ENCODE assay signal across 17 cellular contexts in genomic region chr14:89933002-89933401, GRCh38. TPM values are rescaled to one million over a fixed set of nuclear protein-coding genes. Genes with fewer than 3 reads are reported as not detected.
A peak's percentile ranks its signal among the peaks of the same experiment; 100 is the strongest.
DNase-seq lines count a peak whose midpoint lies in the region; ATAC-seq and TF ChIP-seq lines count a peak whose summit lies in the region.
"Had no signal": no experiment of that assay in that cellular context is flagged by ENCODE, and none has a peak within 500 bp of the region (broad histone marks: within the 10 kb centered on the region; RNA-seq: fewer than 3 reads in every experiment).

No MANE protein-coding gene starts in this region.

- POLR2A ChIA-PET in HEK293 (lab: Yijun Ruan, JAX) (no interaction called here), MCF 10A (lab: Yijun Ruan, JAX) (interaction anchor here (0.7 to 0.8 kb wide), 2 partner anchors 21 to 1416 kb away, joined by 3 to 4 read pairs; partner anchors contain the start of gene EFCAB11)

- no TSS peak for BruUV-seq in MCF 10A (replicated peaks; lab: Mats Ljungman, UMichigan)

- H3K27ac Mint-ChIP-seq in MCF 10A (ENCODE audit: low read depth, unreplicated experiment), result no peak overlapping the region
- H3K27ac Mint-ChIP-seq: CD14-positive monocyte had no signal

- intact Hi-C loops in MCF 10A (cut with micrococcal nuclease), result no loop called here

- H3K4me1 ChIP-seq in HEK293 (ENCODE audit: control insufficient read depth, insufficient read depth, low read length), result peaks cover 4% of the 10 kb centered on the region

- H3K4me3 Mint-ChIP-seq in MCF 10A (ENCODE audit: unreplicated experiment), result no peak overlapping the region
- H3K4me3 Mint-ChIP-seq: CD14-positive monocyte had no signal

- ATAC-seq in activated CD4-positive, CD25-positive, alpha-beta regulatory T cell treated with anti-CD3 and anti-CD28 coated beads, Interleukin-2, amount 50 U/mL, for 24 hours, result no peak
- ATAC-seq: Panc1 had no signal

- peaks cover 6% of the 10 kb centered on the region for H3K36me3 Mint-ChIP-seq in MCF 10A (ENCODE audit: insufficient read depth, unreplicated experiment)

- H3K9me3 Mint-ChIP-seq in MCF 10A (ENCODE audit: unreplicated experiment), result no peaks in the 10 kb centered on the region
- H3K9me3 Mint-ChIP-seq: CD14-positive monocyte had no signal

- TF ChIP-seq CTCF in HEK293 (tag by site-specific recombination; IDR thresholded peaks at IDR 0.05), result no peak
- no peak for TF ChIP-seq CTCF in MCF 10A (IDR thresholded peaks at IDR 0.05; ENCODE audit: unreplicated experiment)

- no peaks in the 10 kb centered on the region for H3K4me1 Mint-ChIP-seq in MCF 10A (ENCODE audit: insufficient read depth, unreplicated experiment)
- H3K4me1 Mint-ChIP-seq: CD14-positive monocyte had no signal

- no peaks in the 10 kb centered on the region for H3K9me3 ChIP-seq in HEK293 (ENCODE audit: control insufficient read depth, insufficient read depth, low read depth, low read length)

- H3K27me3 Mint-ChIP-seq in MCF 10A (ENCODE audit: insufficient read depth, unreplicated experiment), result no peaks in the 10 kb centered on the region

- DNase-seq in NCI-H128 (lab: John Stamatoyannopoulos, UW; ENCODE audit: unreplicated experiment), result peak; percentile 26
- peak; percentile 65 for DNase-seq in NCI-H345 treated with DMSO at 0.1 percent for 48 hours (lab: John Stamatoyannopoulos, UW; ENCODE audit: unreplicated experiment)
- peak; percentile 65 for DNase-seq in cerebellar cortex (ENCODE audit: low spot score)
- DNase-seq in MCF 10A (ENCODE audit: unreplicated experiment), result no peak
- no peak for DNase-seq in effector CD8-positive, alpha-beta T cell (lab: John Stamatoyannopoulos, UW)
- DNase-seq: ACHN, AML-193, EL, IMR-90, Karpas-422, MM.1S, NCI-H1436, NCI-H526 treated with DMSO at 0.1 percent for 48 hours had no signal

- peaks cover 0 to 17% of the 10 kb centered on the region in 2 experiments; a peak in 2 of 3 replicates for H3K36me3 ChIP-seq in HEK293 (ENCODE audit: control insufficient read depth in 2 of 2, insufficient read depth in 1 of 2, low read length in 2 of 2)

- CTCF ChIA-PET in HEK293 (lab: Yijun Ruan, JAX) (interaction anchor here (0.6 to 0.8 kb wide), 2 partner anchors 40 to 438 kb away, joined by 3 to 4 read pairs; no protein-coding TSS in a partner anchor), MCF 10A (lab: Yijun Ruan, JAX) (no interaction called here)

- no peak overlapping the region for H3K4me3 ChIP-seq in HEK293 (ENCODE audit: low read depth, low read length)

- H3K27ac ChIP-seq in HEK293 (ENCODE audit: extremely low read depth, low read depth, low read length), result no peak overlapping the region

TF ChIP-seq in HEK293, 187 proteins besides CTCF, POLR2A, EP300 and RAD21:
- TF ChIP-seq ZNF350 (tag by site-specific recombination; IDR thresholded peaks at IDR 0.05), result peak; percentile 69
- 0 out of 2 replicates have a peak, but pooled peaks have one; percentile 33 for TF ChIP-seq ZSCAN30 (tag by site-specific recombination; IDR thresholded peaks at IDR 0.05)
- no peak for TF ChIP-seq ZNF19 (tag by site-specific recombination; IDR thresholded peaks at IDR 0.05; ENCODE audit: low read depth)
- TF ChIP-seq ZNF280D (tag by site-specific recombination; IDR thresholded peaks at IDR 0.05), result no peak
- no peak for TF ChIP-seq ZNF626 (tag by site-specific recombination; IDR thresholded peaks at IDR 0.05)
- no peak for TF ChIP-seq ZNF18 (tag by site-specific recombination; IDR thresholded peaks at IDR 0.05)
- no peak for TF ChIP-seq ZIC2 (tag by site-specific recombination; IDR thresholded peaks at IDR 0.05)
- TF ChIP-seq ZXDB (tag by site-specific recombination; IDR thresholded peaks at IDR 0.05), result no peak
- TF ChIP-seq ZNF555 (tag by site-specific recombination; conservative IDR thresholded peaks at IDR 0.05), result no peak
- TF ChIP-seq SETDB1 (IDR thresholded peaks at IDR 0.05; ENCODE audit: insufficient read length, low read length), result no peak
- no peak for TF ChIP-seq REPIN1 (tag by site-specific recombination; IDR thresholded peaks at IDR 0.05; ENCODE audit: low read depth)
- no peak for TF ChIP-seq ZBTB6 (tag by site-specific recombination; IDR thresholded peaks at IDR 0.05)
- TF ChIP-seq ZNF433 (tag by site-specific recombination; IDR thresholded peaks at IDR 0.05; ENCODE audit: low read depth), result no peak
- no peak for TF ChIP-seq ZNF37A (tag by site-specific recombination; IDR thresholded peaks at IDR 0.05)
- no peak for TF ChIP-seq PATZ1 (tag by site-specific recombination; IDR thresholded peaks at IDR 0.05)
TF ChIP-seq in HEK293: peak in this region for 2.

RNA-seq across cellular contexts. Expression of gene EFCAB11, which starts 21.5 kb away (rescaled TPM):
- total RNA-seq in MCF 10A (2022), result 10.6 and 11.1 TPM in 2 replicates

RNA-seq across cellular contexts. Expression of gene TDP1, which starts 22.7 kb away (rescaled TPM):
- total RNA-seq in MCF 10A (2022), result 13.3 and 16.3 TPM in 2 replicates

Comparison
In these comparisons a context has a peak if more than half of its experiments do, and no peak if none do; other contexts are left out.
1. DNase-seq: peak in NCI-H128 (single experiment), NCI-H345 treated with DMSO at 0.1 percent for 48 hours (single experiment) and cerebellar cortex (single experiment); none in MCF 10A (single experiment) and effector CD8-positive, alpha-beta T cell (single experiment).